ENCODE assay signal across 9 cellular contexts in genomic region chr1:245721488-245721887, GRCh38.
"Had no signal": no experiment of that assay in that cellular context is flagged by ENCODE, and none has a peak within 500 bp of the region (broad histone marks: within the 10 kb centered on the region; RNA-seq: fewer than 3 reads in every experiment).

No MANE protein-coding gene starts in this region.

- H3K4me1 ChIP-seq: HAP-1 had no signal

- H2AFZ ChIP-seq: GM23248 had no signal

- H3K9ac ChIP-seq: GM23248, KMS-11 had no signal

- H3K27ac ChIP-seq: GM23248, KMS-11 had no signal

- H3K36me3 ChIP-seq: HAP-1 had no signal

- DNase-seq: GM23248, GOT3, H7, IMR-90, KBM-7 had no signal

- ATAC-seq: HCT116 had no signal

- H3K4me3 ChIP-seq: GM23248, HAP-1 had no signal

- FAIRE-seq: HTR-8/SVneo had no signal

- H3K4me2 ChIP-seq: KMS-11 had no signal
